In the genomic region with DNA sequence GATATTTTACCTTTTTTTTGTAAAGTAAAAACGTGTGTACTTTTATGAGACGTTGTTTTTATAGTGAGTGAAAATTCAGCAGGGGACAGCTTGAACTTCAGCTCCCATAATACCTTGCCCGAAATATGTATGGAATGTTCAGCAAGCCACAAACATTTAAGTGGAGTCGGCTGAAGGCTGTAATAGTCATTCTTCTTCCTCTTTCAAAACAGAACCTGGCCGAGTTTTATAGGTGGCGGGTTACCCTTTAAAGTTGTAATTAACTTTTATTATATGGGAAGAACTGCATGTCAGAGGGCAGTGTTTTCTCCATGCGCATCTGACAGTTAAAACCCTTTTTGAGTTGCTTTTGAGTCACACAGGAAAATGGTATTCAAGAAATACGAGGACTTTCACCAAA, we compare ENCODE assay signal across 1 cellular context.
A peak's percentile ranks its signal among the peaks of the same experiment; 100 is the strongest.
TF ChIP-seq lines count a peak whose summit lies in the region.

No MANE protein-coding gene starts in this region.

TF ChIP-seq in A549, 52 proteins besides CTCF, POLR2A, EP300 and RAD21 (continued from another document):
- TF ChIP-seq, protein P1, sequence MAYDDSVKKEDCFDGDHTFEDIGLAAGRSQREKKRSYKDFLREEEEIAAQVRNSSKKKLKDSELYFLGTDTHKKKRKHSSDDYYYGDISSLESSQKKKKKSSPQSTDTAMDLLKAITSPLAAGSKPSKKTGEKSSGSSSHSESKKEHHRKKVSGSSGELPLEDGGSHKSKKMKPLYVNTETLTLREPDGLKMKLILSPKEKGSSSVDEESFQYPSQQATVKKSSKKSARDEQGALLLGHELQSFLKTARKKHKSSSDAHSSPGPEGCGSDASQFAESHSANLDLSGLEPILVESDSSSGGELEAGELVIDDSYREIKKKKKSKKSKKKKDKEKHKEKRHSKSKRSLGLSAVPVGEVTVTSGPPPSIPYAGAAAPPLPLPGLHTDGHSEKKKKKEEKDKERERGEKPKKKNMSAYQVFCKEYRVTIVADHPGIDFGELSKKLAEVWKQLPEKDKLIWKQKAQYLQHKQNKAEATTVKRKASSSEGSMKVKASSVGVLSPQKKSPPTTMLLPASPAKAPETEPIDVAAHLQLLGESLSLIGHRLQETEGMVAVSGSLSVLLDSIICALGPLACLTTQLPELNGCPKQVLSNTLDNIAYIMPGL (CRISPR knock-in tag; IDR thresholded peaks at IDR 0.05; ENCODE audit: borderline replicate concordance) = no peak
- no peak for TF ChIP-seq CBX2 (IDR thresholded peaks at IDR 0.05; ENCODE audit: borderline replicate concordance, low read depth)
- no peak for TF ChIP-seq NFE2L2 (conservative IDR thresholded peaks at IDR 0.05; ENCODE audit: low read length)
- TF ChIP-seq NPAS2 (CRISPR knock-in tag; IDR thresholded peaks at IDR 0.05; ENCODE audit: borderline replicate concordance) = no peak
- TF ChIP-seq HOXA7 (CRISPR knock-in tag; IDR thresholded peaks at IDR 0.05) = no peak
- TF ChIP-seq EHMT2 (IDR thresholded peaks at IDR 0.05; ENCODE audit: low read depth) = no peak
- no peak for TF ChIP-seq TP53 (CRISPR knock-in tag; IDR thresholded peaks at IDR 0.05)
- peak in 1 of 2 experiments; percentile 44; a peak in 1 of 4 replicates for TF ChIP-seq CEBPB (IDR thresholded peaks at IDR 0.05)
- no peak for TF ChIP-seq NR3C1 (IDR thresholded peaks at IDR 0.05)
- TF ChIP-seq HDAC2 (IDR thresholded peaks at IDR 0.05) = no peak
- no peak for TF ChIP-seq HOXB5 (CRISPR knock-in tag; IDR thresholded peaks at IDR 0.05)
- 0 out of 3 replicates have a peak, but pooled peaks have one; percentile 5 for TF ChIP-seq SMC3 (IDR thresholded peaks at IDR 0.05)
- no peak for TF ChIP-seq ZNF302 (CRISPR knock-in tag; IDR thresholded peaks at IDR 0.05)
- TF ChIP-seq GATA3 (IDR thresholded peaks at IDR 0.05; ENCODE audit: borderline replicate concordance) = peak; percentile 51; the same call in 1 of the 2 replicates
- TF ChIP-seq KDM1A (IDR thresholded peaks at IDR 0.05; ENCODE audit: low read depth) = no peak
- no peak for TF ChIP-seq MYC (IDR thresholded peaks at IDR 0.05; ENCODE audit: borderline replicate concordance, low read length)
- TF ChIP-seq JUN (IDR thresholded peaks at IDR 0.05) = peak in 1 of 2 experiments; percentile 38; a peak in 2 of 5 replicates
- no peak for TF ChIP-seq SREBF2 (IDR thresholded peaks at IDR 0.05)
- no peak for TF ChIP-seq JUNB (IDR thresholded peaks at IDR 0.05)
- TF ChIP-seq POLR2AphosphoS2 (conservative IDR thresholded peaks at IDR 0.05; ENCODE audit: low read length) = no peak
- no peak for TF ChIP-seq ESRRA (IDR thresholded peaks at IDR 0.05; ENCODE audit: borderline replicate concordance, low read length)
- TF ChIP-seq RNF2 (IDR thresholded peaks at IDR 0.05; ENCODE audit: borderline replicate concordance, low read depth) = no peak
- no peak for TF ChIP-seq CBX8 (IDR thresholded peaks at IDR 0.05)
- no peak for TF ChIP-seq ZSCAN20 (CRISPR knock-in tag; IDR thresholded peaks at IDR 0.05)
- TF ChIP-seq KDM5A (IDR thresholded peaks at IDR 0.05) = no peak
